ENCODE assay signal across 1 cellular context in genomic region chr19:2494084-2494446, GRCh38.
TF ChIP-seq lines count a peak whose summit lies in the region.

No MANE protein-coding gene starts in this region.

TF ChIP-seq in H1, 55 proteins besides CTCF, POLR2A, EP300 and RAD21:
- TF ChIP-seq ATF2 (IDR thresholded peaks at IDR 0.05; ENCODE audit: low read length) (no peak), CHD1 (IDR thresholded peaks at IDR 0.05; ENCODE audit: low read depth, low read length) (no peak), JUND (IDR thresholded peaks at IDR 0.05; ENCODE audit: low read length) (no peak), HDAC2 (IDR thresholded peaks at IDR 0.05; ENCODE audit: borderline replicate concordance in 1 of 2, low read depth in 2 of 2, low read length in 2 of 2) (no peak), SRF (IDR thresholded peaks at IDR 0.05; ENCODE audit: low read depth, low read length) (no peak), TCF12 (IDR thresholded peaks at IDR 0.05; ENCODE audit: low read depth, low read length) (no peak), TEAD4 (IDR thresholded peaks at IDR 0.05; ENCODE audit: low read depth, low read length) (no peak), SIRT6 (IDR thresholded peaks at IDR 0.05; ENCODE audit: low read length) (no peak), TAF1 (IDR thresholded peaks at IDR 0.05; ENCODE audit: low read depth, low read length) (no peak), CHD7 (IDR thresholded peaks at IDR 0.05; ENCODE audit: insufficient replicate concordance, low read length) (no peak), HDAC6 (IDR thresholded peaks at IDR 0.05; ENCODE audit: low read depth, low read length) (no peak)
